Comparison of ENCODE assay signal across 21 cellular contexts in genomic region chr15:100279446-100279845, GRCh38.
DNase-seq lines count a peak whose midpoint lies in the region; ATAC-seq, FAIRE-seq and TF ChIP-seq lines count a peak whose summit lies in the region.
"Had no signal": no experiment of that assay in that cellular context is flagged by ENCODE, and none has a peak within 500 bp of the region (broad histone marks: within the 10 kb centered on the region; RNA-seq: fewer than 3 reads in every experiment).

No MANE protein-coding gene starts in this region.

- TF ChIP-seq EP300 in K562 (IDR thresholded peaks at IDR 0.05; ENCODE audit: low read length) = no peak

- in situ Hi-C loops in K562 (cut with MboI) = no loop called here
- in situ Hi-C loops in mammary epithelial cell (cut with MboI; ENCODE audit: low sequenced_read_pairs in 2 of 2) = no loop called here

- H3K4me2 ChIP-seq in DND-41 (ENCODE audit: insufficient read depth, low read length) (no peak overlapping the region), K562 (ENCODE audit: insufficient read depth, low read length) (no peak overlapping the region), mammary epithelial cell (ENCODE audit: insufficient read depth, low read depth, low read length) (no peak overlapping the region)
- H3K4me2 ChIP-seq: BLaER1 had no signal

- BruUV-seq in K562 (replicated peaks; lab: Mats Ljungman, UMichigan) (no TSS peak), mammary epithelial cell (replicated peaks; lab: Mats Ljungman, UMichigan) (no TSS peak)

- ATAC-seq in DND-41 (ENCODE audit: insufficient read depth, low read depth) (no peak), K562 (peak; percentile 25; the same call in 1 of the 3 replicates), mucosa of descending colon (no peak)
- ATAC-seq: HepG2, SK-N-SH treated with all-trans-retinoic acid at 6 μM for 48 hours had no signal

- H3K9me1 ChIP-seq in K562 (ENCODE audit: control insufficient read depth, insufficient read depth, low read length) = no peaks in the 10 kb centered on the region

- CTCF ChIA-PET in K562 (lab: Yijun Ruan, JAX; ENCODE audit: low intra/inter-chr PET ratio) = no interaction called here
- CTCF ChIA-PET in mammary epithelial cell (lab: Charles Lee; ENCODE audit: low non-redundant PET) = no interaction called here

- peaks cover 90% of the 10 kb centered on the region for H3K36me3 ChIP-seq in DND-41 (ENCODE audit: insufficient read depth, low read length)
- no peaks in the 10 kb centered on the region for H3K36me3 ChIP-seq in K562 (ENCODE audit: control insufficient read depth, insufficient read depth, low read length)
- H3K36me3 ChIP-seq in mucosa of descending colon (ENCODE audit: low read depth) = no peaks in the 10 kb centered on the region
- H3K36me3 ChIP-seq in mammary epithelial cell (ENCODE audit: insufficient read depth, low read length) = no peaks in the 10 kb centered on the region
- H3K36me3 ChIP-seq: BLaER1 had no signal

- dilution Hi-C loops in mammary epithelial cell (cut with HindIII; ENCODE audit: low sequenced_read_pairs) = no loop called here

- no peak for FAIRE-seq in K562 (lab: Jason Lieb, UNC)
- FAIRE-seq: G401.6, GM18507, H1, HepG2 had no signal

- no peak for TF ChIP-seq CTCF in DND-41 (IDR thresholded peaks at IDR 0.05; ENCODE audit: borderline replicate concordance, extremely low read depth, low read length, poor library complexity, severe bottlenecking)
- no peak for TF ChIP-seq CTCF in K562 (IDR thresholded peaks at IDR 0.05 in 2 of 3, conservative IDR thresholded peaks at IDR 0.05 in 1 of 3; ENCODE audit: insufficient read depth in 2 of 3, low read depth in 1 of 3, low read length in 3 of 3)
- no peak for TF ChIP-seq CTCF in mucosa of descending colon (IDR thresholded peaks at IDR 0.05)
- TF ChIP-seq CTCF in mammary epithelial cell (conservative IDR thresholded peaks at IDR 0.05 in 1 of 2, IDR thresholded peaks at IDR 0.05 in 1 of 2; ENCODE audit: extremely low read depth in 1 of 2, insufficient read depth in 1 of 2, low read depth in 1 of 2, low read length in 2 of 2) = no peak

- H2AFZ ChIP-seq in DND-41 (ENCODE audit: low read depth, low read length) (no peak overlapping the region), K562 (ENCODE audit: low read depth, low read length) (no peak overlapping the region), mammary epithelial cell (ENCODE audit: low read depth, low read length) (no peak overlapping the region)

- H3K27me3 ChIP-seq in DND-41 (ENCODE audit: insufficient read depth, low read length, poor library complexity) = no peaks in the 10 kb centered on the region
- peaks cover 0 to 52% of the 10 kb centered on the region in 2 experiments; a peak in 2 of 5 replicates for H3K27me3 ChIP-seq in K562 (ENCODE audit: control insufficient read depth in 2 of 2, insufficient read depth in 2 of 2, low read length in 2 of 2)
- peaks cover 2% of the 10 kb centered on the region for H3K27me3 ChIP-seq in mammary epithelial cell (ENCODE audit: insufficient read depth, low read length)
- H3K27me3 ChIP-seq: BLaER1 had no signal

- H3K9me3 ChIP-seq in DND-41 (ENCODE audit: insufficient read depth, low read length, severe bottlenecking) = peaks cover 4% of the 10 kb centered on the region
- H3K9me3 ChIP-seq in K562 (replicated peaks; ENCODE audit: control insufficient read depth, insufficient read depth, low read depth, low read length) = no peaks in the 10 kb centered on the region
- H3K9me3 ChIP-seq in mucosa of descending colon = no peaks in the 10 kb centered on the region
- H3K9me3 ChIP-seq in mammary epithelial cell (replicated peaks; ENCODE audit: insufficient read depth, low read length) = no peaks in the 10 kb centered on the region
- H3K9me3 ChIP-seq: BLaER1 had no signal

- no peak for TF ChIP-seq POLR2A in K562 (conservative IDR thresholded peaks at IDR 0.05)

- H3K4me1 ChIP-seq in DND-41 (ENCODE audit: insufficient read depth, low read length) = no peaks in the 10 kb centered on the region
- H3K4me1 ChIP-seq in K562 (replicated peaks in 1 of 2; ENCODE audit: control insufficient read depth in 2 of 2, insufficient read depth in 2 of 2, low read length in 2 of 2) = no peaks in the 10 kb centered on the region
- no peaks in the 10 kb centered on the region for H3K4me1 ChIP-seq in mucosa of descending colon (ENCODE audit: low read depth)
- peaks cover 11% of the 10 kb centered on the region for H3K4me1 ChIP-seq in mammary epithelial cell (ENCODE audit: insufficient read depth, low read length)
- H3K4me1 ChIP-seq: BLaER1 had no signal

- H3K4me3 ChIP-seq in DND-41 (ENCODE audit: low read depth in 1 of 2, low read length in 2 of 2) = no peak overlapping the region
- no peak overlapping the region for H3K4me3 ChIP-seq in K562
- no peak overlapping the region for H3K4me3 ChIP-seq in mucosa of descending colon
- H3K4me3 ChIP-seq in mammary epithelial cell (replicated peaks in 1 of 3; ENCODE audit: insufficient read depth in 1 of 3, low read depth in 2 of 3, low read length in 3 of 3) = no peak overlapping the region
- H3K4me3 ChIP-seq: BLaER1 had no signal

- H3K9ac ChIP-seq in DND-41 (ENCODE audit: low read depth, low read length) (no peak overlapping the region), K562 (ENCODE audit: insufficient read depth in 1 of 2, low read depth in 2 of 2, low read length in 2 of 2) (no peak overlapping the region), mammary epithelial cell (ENCODE audit: insufficient read depth, low read length) (no peak overlapping the region)
- H3K9ac ChIP-seq: BLaER1 had no signal

- peak overlapping the region; percentile 40; the same call in 1 of the 2 replicates for H3K27ac ChIP-seq in DND-41 (ENCODE audit: low read length)
- no peak overlapping the region for H3K27ac ChIP-seq in K562 (ENCODE audit: extremely low read depth, low read depth, low read length)
- no peak overlapping the region for H3K27ac ChIP-seq in mammary epithelial cell (ENCODE audit: insufficient read depth, low read depth, low read length)
- H3K27ac ChIP-seq: BLaER1, RWPE1 had no signal

- H3K79me2 ChIP-seq in DND-41 (ENCODE audit: insufficient read depth, low read length) = peaks cover 81% of the 10 kb centered on the region
- H3K79me2 ChIP-seq in K562 (ENCODE audit: control insufficient read depth, insufficient read depth, low read length) = no peaks in the 10 kb centered on the region
- no peaks in the 10 kb centered on the region for H3K79me2 ChIP-seq in mammary epithelial cell (ENCODE audit: insufficient read depth, low read length)

- intact Hi-C loops in K562 (cut with micrococcal nuclease) (no loop called here), mucosa of descending colon (cut with DNase I, micrococcal nuclease) (no loop called here), mammary epithelial cell (cut with micrococcal nuclease) (no loop called here)

- 0% methylated on average over 7 of the region's 7 CpGs for WGBS in K562 (ENCODE audit: insufficient coverage, low coverage, missing lambda C conversion rate)
- 97% methylated on average over 6 of the region's 7 CpGs for WGBS in mammary epithelial cell (ENCODE audit: low coverage, missing lambda C conversion rate)

- POLR2A ChIA-PET in K562 (lab: Yijun Ruan, JAX) = interaction anchor here (0.6 kb wide), 1 partner anchor 17 kb away, joined by 3 read pairs; no protein-coding TSS in a partner anchor

- no peak for TF ChIP-seq RAD21 in K562 (CRISPR knock-in tag; conservative IDR thresholded peaks at IDR 0.05 in 1 of 2, IDR thresholded peaks at IDR 0.05 in 1 of 2)

- peak; percentile 5 for DNase-seq in AG20443 (ENCODE audit: low spot score)
- no peak for DNase-seq in DND-41
- no peak for DNase-seq in K562 (ENCODE audit: extremely low read depth in 1 of 4, low spot score in 3 of 4)
- peak; percentile 10 for DNase-seq in iPS-NIHi7 (ENCODE audit: extremely low spot score)
- no peak for DNase-seq in middle frontal gyrus (ENCODE audit: extremely low spot score, low spot score)
- no peak for DNase-seq in NOMO-1 treated with DMSO at 0.1 percent for 48 hours (lab: John Stamatoyannopoulos, UW; ENCODE audit: unreplicated experiment)
- DNase-seq in mucosa of descending colon = no peak
- no peak for DNase-seq in mammary epithelial cell
- DNase-seq: CD4-positive, alpha-beta memory T cell; KBM-7; NCI-H1092 treated with DMSO at 0.1 percent for 48 hours; NCI-H1436 treated with DMSO at 0.1 percent for 48 hours; NCI-H1930; NCI-H510A had no signal

- H4K20me1 ChIP-seq in DND-41 (ENCODE audit: insufficient read depth, low read length) (peaks cover 11% of the 10 kb centered on the region; the same call in 1 of the 2 replicates), K562 (replicated peaks; ENCODE audit: control insufficient read depth, insufficient read depth, low read length) (no peaks in the 10 kb centered on the region), mammary epithelial cell (ENCODE audit: insufficient read depth, low read length) (no peaks in the 10 kb centered on the region)
- H4K20me1 ChIP-seq: BLaER1 had no signal

TF ChIP-seq in K562, 482 proteins besides CTCF, POLR2A, EP300 and RAD21 (continues in another document):
- TF ChIP-seq NR3C1 (CRISPR knock-in tag; IDR thresholded peaks at IDR 0.05) = no peak
- no peak for TF ChIP-seq BCL6 (CRISPR knock-in tag; IDR thresholded peaks at IDR 0.05)
- no peak for TF ChIP-seq CEBPG (CRISPR knock-in tag; IDR thresholded peaks at IDR 0.05)
- TF ChIP-seq CEBPG (tag; conservative IDR thresholded peaks at IDR 0.05 in 1 of 2, IDR thresholded peaks at IDR 0.05 in 1 of 2) = no peak

Comparison
In these comparisons a context has a peak if more than half of its experiments do, and no peak if none do; other contexts are left out.
1. DNase-seq: peak in AG20443 (single experiment) and iPS-NIHi7 (single experiment); none in DND-41 (single experiment), K562 (0 of 4), middle frontal gyrus (single experiment), NOMO-1 treated with DMSO at 0.1 percent for 48 hours (single experiment), mucosa of descending colon (0 of 3) and mammary epithelial cell (single experiment).